ENCODE assay signal across 20 cellular contexts in the genomic region with DNA sequence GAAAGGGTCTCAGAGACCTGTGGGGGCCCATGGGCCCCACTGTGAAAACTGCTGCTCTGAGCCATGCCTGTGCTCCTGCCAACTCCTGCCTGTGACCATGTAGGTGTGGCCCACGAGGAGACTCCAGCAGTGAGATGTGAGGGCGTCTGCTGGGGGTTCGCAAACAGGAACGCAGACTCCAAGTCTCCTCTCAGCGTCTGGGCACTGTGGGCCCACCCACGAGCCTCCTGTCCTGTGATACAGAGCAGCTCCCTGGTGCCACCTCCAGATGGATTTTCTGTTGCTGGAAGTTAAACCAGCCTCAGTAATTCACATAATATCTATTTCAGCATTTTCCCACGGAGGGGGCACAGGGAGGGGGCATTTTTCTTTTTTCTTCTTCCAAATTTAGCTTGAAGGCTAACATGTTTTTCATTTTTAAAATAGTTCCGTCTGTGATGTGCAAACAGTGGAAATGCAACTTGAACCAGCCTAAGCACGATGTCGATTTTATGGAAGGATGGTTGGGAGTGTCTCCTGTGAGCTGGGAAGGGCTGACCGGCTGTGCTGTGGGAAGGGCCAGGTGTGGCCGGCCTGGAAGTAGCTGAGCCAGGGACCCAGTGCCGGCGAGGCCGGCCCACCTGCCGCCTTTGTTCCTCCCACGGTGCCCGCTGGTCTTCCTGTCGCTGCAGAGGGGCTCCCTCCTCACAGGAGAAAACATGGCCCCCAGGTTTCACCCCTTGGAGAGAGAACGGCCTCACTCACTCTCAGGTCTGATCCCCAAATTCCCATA. TPM values are rescaled to one million over a fixed set of nuclear protein-coding genes. Genes with fewer than 3 reads are reported as not detected.
DNase-seq lines count a peak whose midpoint lies in the region; ATAC-seq, FAIRE-seq and TF ChIP-seq lines count a peak whose summit lies in the region.
"Had no signal": no experiment of that assay in that cellular context is flagged by ENCODE, and none has a peak within 500 bp of the region (broad histone marks: within the 10 kb centered on the region; RNA-seq: fewer than 3 reads in every experiment).

No MANE protein-coding gene starts in this region.

- H3K27ac ChIP-seq in HepG2 (ENCODE audit: extremely low read length, insufficient read depth, low read length) (no peak overlapping the region), right lobe of liver (no peak overlapping the region), duodenal mucosa (ENCODE audit: low read depth, low read length) (peak overlapping the region; percentile 50), vagina (peak overlapping the region; percentile 10)
- H3K27ac ChIP-seq: ascending aorta, neural progenitor cell, right atrium auricular region had no signal

- H2AFZ ChIP-seq in HepG2 (ENCODE audit: low read length): no peak overlapping the region
- H2AFZ ChIP-seq: neural progenitor cell had no signal

- TF ChIP-seq RAD21 in HepG2 (CRISPR knock-in tag; IDR thresholded peaks at IDR 0.05): no peak

- H3K36me3 ChIP-seq in HepG2 (replicated peaks in 1 of 2; ENCODE audit: control insufficient read depth in 1 of 2, insufficient read depth in 2 of 2, low read length in 2 of 2) (no peaks in the 10 kb centered on the region), right lobe of liver (no peaks in the 10 kb centered on the region), duodenal mucosa (ENCODE audit: control insufficient read depth in 1 of 2, insufficient read depth in 2 of 2, low read length in 2 of 2) (no peaks in the 10 kb centered on the region), vagina (no peaks in the 10 kb centered on the region)
- H3K36me3 ChIP-seq: ascending aorta, neural progenitor cell, right atrium auricular region had no signal

- no peaks in the 10 kb centered on the region for H4K20me1 ChIP-seq in HepG2 (ENCODE audit: insufficient read depth, low read length)

- 17% methylated on average over 17 of the region's 20 CpGs for WGBS in HepG2 (ENCODE audit: low lambda C conversion rate)
- WGBS in right lobe of liver (ENCODE audit: insufficient coverage, low coverage, low lambda C conversion rate, missing lambda C conversion rate): 71% methylated on average over 11 of the region's 20 CpGs

- TF ChIP-seq CTCF in HepG2 (CRISPR knock-in tag; IDR thresholded peaks at IDR 0.05): no peak
- TF ChIP-seq CTCF in right lobe of liver (IDR thresholded peaks at IDR 0.05): no peak
- TF ChIP-seq CTCF in vagina (IDR thresholded peaks at IDR 0.05): no peak

- H3K4me2 ChIP-seq in HepG2 (ENCODE audit: low read depth, low read length): peak overlapping the region; percentile 21
- H3K4me2 ChIP-seq: neural progenitor cell had no signal

- no peak for ATAC-seq in HepG2
- ATAC-seq in right lobe of liver: no peak
- no peak for ATAC-seq in sciatic nerve
- ATAC-seq: CD8-positive, alpha-beta T cell had no signal

- BruUV-seq in HepG2 (replicated peaks; lab: Mats Ljungman, UMichigan): no TSS peak

- H3K79me2 ChIP-seq in HepG2 (ENCODE audit: insufficient read depth, low read length): no peaks in the 10 kb centered on the region

- peaks cover 0 to 24% of the 10 kb centered on the region in 2 experiments; a peak in 2 of 5 replicates for H3K27me3 ChIP-seq in HepG2 (ENCODE audit: control insufficient read depth in 1 of 2, insufficient read depth in 2 of 2, low read length in 2 of 2)
- H3K27me3 ChIP-seq in right lobe of liver: no peaks in the 10 kb centered on the region
- H3K27me3 ChIP-seq in duodenal mucosa (ENCODE audit: control insufficient read depth in 1 of 2, insufficient read depth in 2 of 2, low read length in 2 of 2): no peaks in the 10 kb centered on the region
- H3K27me3 ChIP-seq in vagina: no peaks in the 10 kb centered on the region
- H3K27me3 ChIP-seq: ascending aorta, right atrium auricular region had no signal

- H3K4me3 ChIP-seq in HepG2 (replicated peaks in 1 of 3; ENCODE audit: insufficient read depth in 1 of 3, low read depth in 2 of 3, low read length in 3 of 3): no peak overlapping the region
- H3K4me3 ChIP-seq in right lobe of liver: no peak overlapping the region
- peak overlapping the region; percentile 16 to 44 for H3K4me3 ChIP-seq in duodenal mucosa (ENCODE audit: low read depth in 1 of 2, low read length in 2 of 2)
- H3K4me3 ChIP-seq in vagina: no peak overlapping the region
- H3K4me3 ChIP-seq: ascending aorta, neural progenitor cell, right atrium auricular region had no signal

- H3K4me1 ChIP-seq in HepG2 (ENCODE audit: insufficient read depth, low read length) (peaks cover 69% of the 10 kb centered on the region), right lobe of liver (peaks cover 0 to 12% (median 3%) of the 10 kb centered on the region in 4 donors), duodenal mucosa (ENCODE audit: control insufficient read depth in 1 of 2, insufficient read depth in 2 of 2, low read length in 2 of 2) (peaks cover 29 to 43% of the 10 kb centered on the region in 2 donors), vagina (peaks cover 24% of the 10 kb centered on the region)

- no peaks in the 10 kb centered on the region for H3K9me3 ChIP-seq in HepG2 (ENCODE audit: low read length)
- H3K9me3 ChIP-seq in right lobe of liver: no peaks in the 10 kb centered on the region
- H3K9me3 ChIP-seq in duodenal mucosa (ENCODE audit: control insufficient read depth in 1 of 2, low read length in 2 of 2): no peaks in the 10 kb centered on the region
- no peaks in the 10 kb centered on the region for H3K9me3 ChIP-seq in vagina
- H3K9me3 ChIP-seq: ascending aorta, right atrium auricular region had no signal

- TF ChIP-seq EP300 in HepG2 (IDR thresholded peaks at IDR 0.05; ENCODE audit: low read depth in 2 of 2, low read length in 2 of 2) (no peak), HepG2 (CRISPR knock-in tag; IDR thresholded peaks at IDR 0.05; ENCODE audit: borderline replicate concordance) (no peak)

- POLR2A ChIA-PET in HepG2 (lab: Yijun Ruan, JAX): interaction anchor here (1.3 kb wide), 1 partner anchor 14 kb away, joined by 5 read pairs; a partner anchor contains a TSS

- in situ Hi-C loops in HepG2 (cut with HindIII; ENCODE audit: extremely low pct_ligation_motif_present, low pct_unique_long_range_greater_than_20kb): no loop called here

- TF ChIP-seq POLR2A in HepG2 (IDR thresholded peaks at IDR 0.05; ENCODE audit: insufficient read depth in 1 of 2, low read depth in 2 of 2, low read length in 2 of 2) (no peak), right lobe of liver (IDR thresholded peaks at IDR 0.05) (no peak), vagina (IDR thresholded peaks at IDR 0.05) (no peak)

- H3K9ac ChIP-seq in HepG2 (ENCODE audit: insufficient read depth, low read depth, low read length): no peak overlapping the region
- peak overlapping the region; percentile 25 to 57 for H3K9ac ChIP-seq in duodenal mucosa (ENCODE audit: low read depth in 1 of 2, low read length in 2 of 2)
- H3K9ac ChIP-seq: neural progenitor cell had no signal

- DNase-seq in HepG2 (ENCODE audit: low spot score) (no peak), right lobe of liver (no peak), middle frontal gyrus (ENCODE audit: extremely low spot score, low spot score) (peak; percentile 67), vagina (ENCODE audit: extremely low spot score in 2 of 2) (no peak), sciatic nerve (ENCODE audit: low spot score) (no peak)
- no peak for DNase-seq in activated CD4-positive, CD25-positive, alpha-beta regulatory T cell treated with anti-CD3 and anti-CD28 coated beads, Interleukin-2, amount 50 U/mL, for 72 hours
- no peak for DNase-seq in activated T-cell treated with anti-CD3 and anti-CD28 coated beads, Interleukin-2, amount 50 U/mL, for 1 hour
- DNase-seq: activated CD4-positive, alpha-beta T cell treated with anti-CD3 and anti-CD28 coated beads for 48 hours; CD8-positive, alpha-beta T cell; immature natural killer cell; NCI-H1694; NCI-H446 treated with DMSO at 0.1 percent for 48 hours; SIG-M5; T1000 had no signal

- CTCF ChIA-PET in HepG2 (lab: Yijun Ruan, JAX; ENCODE audit: low intra/inter-chr PET ratio, low total read pairs): no interaction called here

- no peak for FAIRE-seq in HepG2 (lab: Jason Lieb, UNC)
- FAIRE-seq: colon had no signal

- intact Hi-C loops in HepG2 (cut with micrococcal nuclease; ENCODE audit: unreplicated experiment) (no loop called here), right lobe of liver (cut with DNase I) (no loop called here), vagina (cut with DNase I) (no loop called here), sciatic nerve (cut with DNase I) (no loop called here)

RNA-seq across cellular contexts. Expression of a gene that starts 3.8 kb away (rescaled TPM):
- total RNA-seq in HepG2 (2016; rRNA removed; fragmentation: Illumina TruSeq; extraction: Trizol): 4.4 and 6.2 TPM in 2 replicates
- total RNA-seq in HepG2 (2016; cell fraction: cytosol; rRNA removed; fragmentation: Illumina TruSeq; extraction: Trizol; ENCODE audit: low read depth): 8.6 and 11.9 TPM in 2 replicates
- 6.2 and 7.4 TPM in 2 replicates for total RNA-seq in HepG2 (2016; cell fraction: insoluble cytoplasmic fraction; rRNA removed; fragmentation: Illumina TruSeq; extraction: Trizol)
- 18.5 and 22.6 TPM in 2 replicates for total RNA-seq in HepG2 (2016; cell fraction: membrane; rRNA removed; fragmentation: Illumina TruSeq; extraction: Trizol)
- 3.7 TPM in 2 replicates for total RNA-seq in HepG2 (2016; cell fraction: nucleus; rRNA removed; fragmentation: Illumina TruSeq; extraction: Trizol)
- 6.5 and 7.2 TPM in 2 replicates for polyA plus RNA-seq in HepG2 (2011; rRNA removed)
- polyA plus RNA-seq in HepG2 (2011; cell fraction: cytosol; rRNA removed): 5.7 and 9.9 TPM in 2 replicates
- 10.8 and 12.6 TPM in 2 replicates for polyA plus RNA-seq in HepG2 (2011; cell fraction: nucleus; rRNA removed)
- 6.2 and 7.3 TPM in 2 replicates for polyA plus RNA-seq in HepG2 (2012)
- polyA plus RNA-seq in HepG2 (2016; cell fraction: cytosol; fragmentation: Illumina TruSeq; extraction: Trizol; ENCODE audit: low read depth): 25.0 and 26.7 TPM in 2 replicates
- 7.0 and 7.6 TPM in 2 replicates for polyA plus RNA-seq in HepG2 (2016; cell fraction: insoluble cytoplasmic fraction; fragmentation: Illumina TruSeq; extraction: Trizol; ENCODE audit: low read depth)
- 27.5 and 28.9 TPM in 2 replicates for polyA plus RNA-seq in HepG2 (2016; cell fraction: membrane; fragmentation: Illumina TruSeq; extraction: Trizol; ENCODE audit: low read depth)
- 8.7 and 12.0 TPM in 2 replicates for polyA plus RNA-seq in HepG2 (2016; cell fraction: nucleus; fragmentation: Illumina TruSeq; extraction: Trizol; ENCODE audit: insufficient read depth, low read depth)
- polyA minus RNA-seq in HepG2 (2011; rRNA and poly(A)+ RNA removed; ENCODE audit: low replicate concordance): 3.1 and 8.9 TPM in 2 replicates
- 1.4 and 3.2 TPM in 2 replicates for polyA minus RNA-seq in HepG2 (2011; cell fraction: cytosol; rRNA and poly(A)+ RNA removed)
- 2.7 TPM in 2 replicates for polyA minus RNA-seq in HepG2 (2011; cell fraction: nucleus; rRNA and poly(A)+ RNA removed)
- 10 to 100 TPM in 3 of 6 experiments, 1 to 10 TPM in 3; 3.7 to 12.5 (median 9.3) TPM for total RNA-seq in right lobe of liver
- total RNA-seq in vagina: 29.2 TPM
- total RNA-seq in sciatic nerve: 30.3 TPM

RNA-seq across cellular contexts. Expression of a gene that starts 14.2 kb away (rescaled TPM):
- total RNA-seq in HepG2 (2016; rRNA removed; fragmentation: Illumina TruSeq; extraction: Trizol) (28.2 and 36.1 TPM in 2 replicates), right lobe of liver (10 to 100 TPM in 4 of 6 experiments, 1 to 10 TPM in 2; 7.6 to 24.8 (median 14.3) TPM), vagina (10.6 TPM), sciatic nerve (32.3 TPM)
- total RNA-seq in HepG2 (2016; cell fraction: cytosol; rRNA removed; fragmentation: Illumina TruSeq; extraction: Trizol; ENCODE audit: low read depth): 5.3 and 7.1 TPM in 2 replicates
- total RNA-seq in HepG2 (2016; cell fraction: insoluble cytoplasmic fraction; rRNA removed; fragmentation: Illumina TruSeq; extraction: Trizol): 27.6 and 34.8 TPM in 2 replicates
- total RNA-seq in HepG2 (2016; cell fraction: membrane; rRNA removed; fragmentation: Illumina TruSeq; extraction: Trizol): 17.5 and 18.4 TPM in 2 replicates
- total RNA-seq in HepG2 (2016; cell fraction: nucleus; rRNA removed; fragmentation: Illumina TruSeq; extraction: Trizol): 16.5 and 21.0 TPM in 2 replicates
- 22.1 and 22.4 TPM in 2 replicates for polyA plus RNA-seq in HepG2 (2011; rRNA removed)
- 17.7 and 18.3 TPM in 2 replicates for polyA plus RNA-seq in HepG2 (2011; cell fraction: cytosol; rRNA removed)
- polyA plus RNA-seq in HepG2 (2011; cell fraction: nucleus; rRNA removed): 34.0 and 36.3 TPM in 2 replicates
- 27.4 and 37.9 TPM in 2 replicates for polyA plus RNA-seq in HepG2 (2012)
- 6.9 and 7.2 TPM in 2 replicates for polyA plus RNA-seq in HepG2 (2016; cell fraction: cytosol; fragmentation: Illumina TruSeq; extraction: Trizol; ENCODE audit: low read depth)
- 54.4 and 62.2 TPM in 2 replicates for polyA plus RNA-seq in HepG2 (2016; cell fraction: insoluble cytoplasmic fraction; fragmentation: Illumina TruSeq; extraction: Trizol; ENCODE audit: low read depth)
- polyA plus RNA-seq in HepG2 (2016; cell fraction: membrane; fragmentation: Illumina TruSeq; extraction: Trizol; ENCODE audit: low read depth): 14.4 and 14.9 TPM in 2 replicates
- 57.5 and 59.5 TPM in 2 replicates for polyA plus RNA-seq in HepG2 (2016; cell fraction: nucleus; fragmentation: Illumina TruSeq; extraction: Trizol; ENCODE audit: insufficient read depth, low read depth)
- polyA minus RNA-seq in HepG2 (2011; rRNA and poly(A)+ RNA removed; ENCODE audit: low replicate concordance): 13.3 and 23.3 TPM in 2 replicates
- polyA minus RNA-seq in HepG2 (2011; cell fraction: cytosol; rRNA and poly(A)+ RNA removed): 11.0 and 11.2 TPM in 2 replicates
- 9.8 and 12.2 TPM in 2 replicates for polyA minus RNA-seq in HepG2 (2011; cell fraction: nucleus; rRNA and poly(A)+ RNA removed)

RNA-seq across cellular contexts. Expression of a gene that starts 33.1 kb away (rescaled TPM):
- total RNA-seq in HepG2 (2016; rRNA removed; fragmentation: Illumina TruSeq; extraction: Trizol) (12.2 and 22.0 TPM in 2 replicates), right lobe of liver (10 to 100 TPM; 29.6 to 61.6 (median 45.5) TPM), vagina (5.9 TPM), sciatic nerve (57.2 TPM)
- total RNA-seq in HepG2 (2016; cell fraction: cytosol; rRNA removed; fragmentation: Illumina TruSeq; extraction: Trizol; ENCODE audit: low read depth): 9.6 and 10.3 TPM in 2 replicates
- total RNA-seq in HepG2 (2016; cell fraction: insoluble cytoplasmic fraction; rRNA removed; fragmentation: Illumina TruSeq; extraction: Trizol): 12.7 and 23.9 TPM in 2 replicates
- 17.0 and 17.4 TPM in 2 replicates for total RNA-seq in HepG2 (2016; cell fraction: membrane; rRNA removed; fragmentation: Illumina TruSeq; extraction: Trizol)
- 29.1 and 32.3 TPM in 2 replicates for total RNA-seq in HepG2 (2016; cell fraction: nucleus; rRNA removed; fragmentation: Illumina TruSeq; extraction: Trizol)
- polyA plus RNA-seq in HepG2 (2011; rRNA removed): 3.5 and 5.7 TPM in 2 replicates
- 1.9 and 2.0 TPM in 2 replicates for polyA plus RNA-seq in HepG2 (2011; cell fraction: cytosol; rRNA removed)
- polyA plus RNA-seq in HepG2 (2011; cell fraction: nucleus; rRNA removed): 27.8 and 27.9 TPM in 2 replicates
- polyA plus RNA-seq in HepG2 (2012): 48.6 and 58.1 TPM in 2 replicates
- polyA plus RNA-seq in HepG2 (2016; cell fraction: cytosol; fragmentation: Illumina TruSeq; extraction: Trizol; ENCODE audit: low read depth): 21.3 and 21.5 TPM in 2 replicates
- polyA plus RNA-seq in HepG2 (2016; cell fraction: insoluble cytoplasmic fraction; fragmentation: Illumina TruSeq; extraction: Trizol; ENCODE audit: low read depth): 52.3 and 61.0 TPM in 2 replicates
- 23.7 and 26.9 TPM in 2 replicates for polyA plus RNA-seq in HepG2 (2016; cell fraction: membrane; fragmentation: Illumina TruSeq; extraction: Trizol; ENCODE audit: low read depth)
- polyA plus RNA-seq in HepG2 (2016; cell fraction: nucleus; fragmentation: Illumina TruSeq; extraction: Trizol; ENCODE audit: insufficient read depth, low read depth): 78.1 and 80.9 TPM in 2 replicates
- polyA minus RNA-seq in HepG2 (2011; rRNA and poly(A)+ RNA removed; ENCODE audit: low replicate concordance): 1.6 and 9.2 TPM in 2 replicates
- 17.1 and 26.0 TPM in 2 replicates for polyA minus RNA-seq in HepG2 (2011; cell fraction: cytosol; rRNA and poly(A)+ RNA removed)
- polyA minus RNA-seq in HepG2 (2011; cell fraction: nucleus; rRNA and poly(A)+ RNA removed): 24.3 and 29.1 TPM in 2 replicates
- total RNA-seq: Daoy had no signal

RNA-seq across cellular contexts. Expression of a gene that starts 49.5 kb away (rescaled TPM):
- total RNA-seq in HepG2 (2016; rRNA removed; fragmentation: Illumina TruSeq; extraction: Trizol): 33.9 and 49.6 TPM in 2 replicates
- 98.6 and 103 TPM in 2 replicates for total RNA-seq in HepG2 (2016; cell fraction: cytosol; rRNA removed; fragmentation: Illumina TruSeq; extraction: Trizol; ENCODE audit: low read depth)
- 32.6 and 40.4 TPM in 2 replicates for total RNA-seq in HepG2 (2016; cell fraction: insoluble cytoplasmic fraction; rRNA removed; fragmentation: Illumina TruSeq; extraction: Trizol)
- total RNA-seq in HepG2 (2016; cell fraction: membrane; rRNA removed; fragmentation: Illumina TruSeq; extraction: Trizol): 28.6 and 30.6 TPM in 2 replicates
- 44.9 and 51.2 TPM in 2 replicates for total RNA-seq in HepG2 (2016; cell fraction: nucleus; rRNA removed; fragmentation: Illumina TruSeq; extraction: Trizol)
- polyA plus RNA-seq in HepG2 (2011; rRNA removed): 54.8 and 58.7 TPM in 2 replicates
- 29.1 and 46.9 TPM in 2 replicates for polyA plus RNA-seq in HepG2 (2011; cell fraction: cytosol; rRNA removed)
- 327 and 449 TPM in 2 replicates for polyA plus RNA-seq in HepG2 (2011; cell fraction: nucleus; rRNA removed)
- polyA plus RNA-seq in HepG2 (2012): 37.3 and 41.7 TPM in 2 replicates
- 3.7 and 4.9 TPM in 2 replicates for polyA plus RNA-seq in HepG2 (2016; cell fraction: cytosol; fragmentation: Illumina TruSeq; extraction: Trizol; ENCODE audit: low read depth)
- 39.7 and 51.2 TPM in 2 replicates for polyA plus RNA-seq in HepG2 (2016; cell fraction: insoluble cytoplasmic fraction; fragmentation: Illumina TruSeq; extraction: Trizol; ENCODE audit: low read depth)
- polyA plus RNA-seq in HepG2 (2016; cell fraction: membrane; fragmentation: Illumina TruSeq; extraction: Trizol; ENCODE audit: low read depth): 5.6 and 6.8 TPM in 2 replicates
- polyA plus RNA-seq in HepG2 (2016; cell fraction: nucleus; fragmentation: Illumina TruSeq; extraction: Trizol; ENCODE audit: insufficient read depth, low read depth): 140 and 151 TPM in 2 replicates
- polyA minus RNA-seq in HepG2 (2011; rRNA and poly(A)+ RNA removed; ENCODE audit: low replicate concordance): 67.0 and 125 TPM in 2 replicates
- polyA minus RNA-seq in HepG2 (2011; cell fraction: cytosol; rRNA and poly(A)+ RNA removed): 38.0 and 45.2 TPM in 2 replicates
- 51.1 and 51.6 TPM in 2 replicates for polyA minus RNA-seq in HepG2 (2011; cell fraction: nucleus; rRNA and poly(A)+ RNA removed)
- total RNA-seq in right lobe of liver: 10 to 100 TPM; 28.0 to 55.7 (median 41.3) TPM
- 79.3 TPM for total RNA-seq in vagina
- total RNA-seq in sciatic nerve: 122 TPM

RNA-seq across cellular contexts. Expression of a gene that starts 54.1 kb away (rescaled TPM):
- total RNA-seq in HepG2 (2016; rRNA removed; fragmentation: Illumina TruSeq; extraction: Trizol) (86.2 and 88.8 TPM in 2 replicates), right lobe of liver (10 to 100 TPM; 27.7 to 40.7 (median 31.6) TPM), vagina (86.4 TPM), sciatic nerve (67.1 TPM)
- 59.9 and 62.3 TPM in 2 replicates for total RNA-seq in HepG2 (2016; cell fraction: cytosol; rRNA removed; fragmentation: Illumina TruSeq; extraction: Trizol; ENCODE audit: low read depth)
- 80.2 and 87.6 TPM in 2 replicates for total RNA-seq in HepG2 (2016; cell fraction: insoluble cytoplasmic fraction; rRNA removed; fragmentation: Illumina TruSeq; extraction: Trizol)
- 148 and 149 TPM in 2 replicates for total RNA-seq in HepG2 (2016; cell fraction: membrane; rRNA removed; fragmentation: Illumina TruSeq; extraction: Trizol)
- total RNA-seq in HepG2 (2016; cell fraction: nucleus; rRNA removed; fragmentation: Illumina TruSeq; extraction: Trizol): 45.2 and 55.4 TPM in 2 replicates
- 153 and 155 TPM in 2 replicates for polyA plus RNA-seq in HepG2 (2011; rRNA removed)
- polyA plus RNA-seq in HepG2 (2011; cell fraction: cytosol; rRNA removed): 121 and 131 TPM in 2 replicates
- 186 and 214 TPM in 2 replicates for polyA plus RNA-seq in HepG2 (2011; cell fraction: nucleus; rRNA removed)
- polyA plus RNA-seq in HepG2 (2012): 124 and 164 TPM in 2 replicates
- polyA plus RNA-seq in HepG2 (2016; cell fraction: cytosol; fragmentation: Illumina TruSeq; extraction: Trizol; ENCODE audit: low read depth): 65.9 and 70.7 TPM in 2 replicates
- 89.4 and 101 TPM in 2 replicates for polyA plus RNA-seq in HepG2 (2016; cell fraction: insoluble cytoplasmic fraction; fragmentation: Illumina TruSeq; extraction: Trizol; ENCODE audit: low read depth)
- polyA plus RNA-seq in HepG2 (2016; cell fraction: membrane; fragmentation: Illumina TruSeq; extraction: Trizol; ENCODE audit: low read depth): 129 and 138 TPM in 2 replicates
- 81.4 and 81.5 TPM in 2 replicates for polyA plus RNA-seq in HepG2 (2016; cell fraction: nucleus; fragmentation: Illumina TruSeq; extraction: Trizol; ENCODE audit: insufficient read depth, low read depth)
- 68.7 and 113 TPM in 2 replicates for polyA minus RNA-seq in HepG2 (2011; rRNA and poly(A)+ RNA removed; ENCODE audit: low replicate concordance)
- 60.7 and 64.4 TPM in 2 replicates for polyA minus RNA-seq in HepG2 (2011; cell fraction: cytosol; rRNA and poly(A)+ RNA removed)
- 61.5 and 68.1 TPM in 2 replicates for polyA minus RNA-seq in HepG2 (2011; cell fraction: nucleus; rRNA and poly(A)+ RNA removed)

Comparison
In these comparisons a context has a peak if more than half of its experiments do, and no peak if none do; other contexts are left out.
1. H3K27ac ChIP-seq: peak in duodenal mucosa (single experiment) and vagina (single experiment); none in HepG2 (single experiment) and right lobe of liver (0 of 3).
2. H3K4me3 ChIP-seq: peak in duodenal mucosa (2 of 2); none in HepG2 (0 of 3), right lobe of liver (0 of 3) and vagina (0 of 2).